In the genomic region with DNA sequence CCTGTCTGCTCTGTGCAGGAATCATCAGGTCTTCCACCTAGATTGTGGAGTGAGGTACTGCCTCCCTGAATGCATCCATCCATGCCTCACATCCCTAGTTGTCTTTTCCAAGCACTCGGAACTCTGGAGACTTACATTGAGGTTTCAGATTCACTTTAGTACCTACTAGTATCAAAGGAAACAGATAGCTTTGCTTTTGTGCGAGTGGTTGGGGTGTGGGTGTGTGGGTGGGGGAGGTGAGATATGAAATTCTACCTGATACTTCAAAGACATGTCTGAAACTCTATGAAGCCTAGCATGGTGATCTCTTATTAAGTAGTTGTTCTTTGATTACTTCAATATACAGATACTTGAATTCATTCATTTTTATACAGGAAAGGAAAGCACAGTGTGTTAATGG, we compare ENCODE assay signal across 13 cellular contexts.
DNase-seq lines count a peak whose midpoint lies in the region; ATAC-seq and TF ChIP-seq lines count a peak whose summit lies in the region.
"Had no signal": no experiment of that assay in that cellular context is flagged by ENCODE, and none has a peak within 500 bp of the region (broad histone marks: within the 10 kb centered on the region; RNA-seq: fewer than 3 reads in every experiment).

No MANE protein-coding gene starts in this region.

- H2BK15ac ChIP-seq in H9 (ENCODE audit: low read depth, low read length) = no peak overlapping the region

- H3K23me2 ChIP-seq in H9 (ENCODE audit: insufficient read length, low read depth, low read length, poor library complexity, severe bottlenecking) = no peaks in the 10 kb centered on the region

- H3K18ac ChIP-seq in H9 (ENCODE audit: insufficient read length, low read depth, low read length) = no peak overlapping the region

- H2BK20ac ChIP-seq in H9 (ENCODE audit: low read depth, low read length, poor library complexity, severe bottlenecking) = no peak overlapping the region

- H3K79me2 ChIP-seq in H9 (ENCODE audit: insufficient read depth, low read length) = no peaks in the 10 kb centered on the region

- H3K27me3 ChIP-seq in H9 (ENCODE audit: insufficient read depth, low read length) = no peaks in the 10 kb centered on the region
- H3K27me3 ChIP-seq: body of pancreas, MG63 had no signal

- H2BK12ac ChIP-seq in H9 (ENCODE audit: insufficient read length, low read depth, low read length) = no peak overlapping the region

- H3K27me3 Mint-ChIP-seq in activated naive CD4-positive, alpha-beta T cell treated with anti-CD3 and anti-CD28 coated beads for 36 hours (ENCODE audit: low read depth) = no peaks in the 10 kb centered on the region
- no peaks in the 10 kb centered on the region for H3K27me3 Mint-ChIP-seq in stimulated activated naive CD8-positive, alpha-beta T cell treated with anti-CD3 and anti-CD28 coated beads, Interleukin-15, amount 100 ng/mL, for 72 hours
- no peaks in the 10 kb centered on the region for H3K27me3 Mint-ChIP-seq in H9 (ENCODE audit: low read depth)
- H3K27me3 Mint-ChIP-seq: natural killer cell treated with Interleukin-12 subunit alpha and Interleukin-12 subunit beta and Interleukin-15 and Interleukin-18, amount 100 ng/mL, for 72 hours had no signal

- DNase-seq in activated naive CD4-positive, alpha-beta T cell treated with Interleukin-2 at 50 U/mL for 16 hours = peak; percentile 46
- no peak for DNase-seq in activated naive CD4-positive, alpha-beta T cell (lab: John Stamatoyannopoulos, UW)
- DNase-seq in activated naive CD4-positive, alpha-beta T cell treated with anti-CD3 and anti-CD28 coated beads for 36 hours = peak; percentile 70
- DNase-seq in stimulated activated CD4-positive, alpha-beta T cell treated with anti-CD3 and anti-CD28 coated beads, Interleukin-15, amount 100 ng/mL, for 24 hours = peak; percentile 68
- peak; percentile 34 to 45 for DNase-seq in stimulated activated naive CD8-positive, alpha-beta T cell treated with anti-CD3 and anti-CD28 coated beads, Interleukin-15, amount 100 ng/mL, for 72 hours
- DNase-seq in effector CD4-positive, alpha-beta T cell = no peak
- no peak for DNase-seq in H9
- DNase-seq: body of pancreas, MG63, NCI-H187, SIG-M5 had no signal

- H3T11ph ChIP-seq in H9 (ENCODE audit: low read length) = no peak overlapping the region

- no peak overlapping the region for H3K56ac ChIP-seq in H9 (ENCODE audit: insufficient read length, low read depth, low read length)

- no peaks in the 10 kb centered on the region for H3K9me3 ChIP-seq in H9 (ENCODE audit: control insufficient read depth, low read depth, low read length)
- H3K9me3 ChIP-seq: body of pancreas, MG63 had no signal

- no peaks in the 10 kb centered on the region for H3K4me1 ChIP-seq in H9 (ENCODE audit: insufficient read depth, low read length)
- H3K4me1 ChIP-seq: body of pancreas had no signal

- CTCF ChIA-PET in activated naive CD4-positive, alpha-beta T cell treated with anti-CD3 and anti-CD28 coated beads for 36 hours (lab: Charles Lee) = interaction anchor here (0.6 kb wide), 1 partner anchor 15 kb away, joined by 3 read pairs; no protein-coding TSS in a partner anchor

- H2AK5ac ChIP-seq in H9 (ENCODE audit: insufficient read length, low read length) = no peak overlapping the region

- no peak overlapping the region for H2BK5ac ChIP-seq in H9 (ENCODE audit: insufficient read length, low read length)

- no peak overlapping the region for H4K91ac ChIP-seq in H9 (ENCODE audit: insufficient read length, low read depth, low read length)

- intact Hi-C loops in activated naive CD4-positive, alpha-beta T cell treated with anti-CD3 and anti-CD28 coated beads for 36 hours (cut with micrococcal nuclease) = loop anchor here (1.0 kb wide), 1 partner anchor 50 kb away; no protein-coding TSS in a partner anchor

- H3K4ac ChIP-seq in H9 (ENCODE audit: low read depth, low read length) = no peak overlapping the region

- H4K20me1 ChIP-seq in H9 (ENCODE audit: control insufficient read depth, insufficient read depth, insufficient read length) = no peaks in the 10 kb centered on the region

- no peak overlapping the region for H3K4me3 Mint-ChIP-seq in activated naive CD4-positive, alpha-beta T cell treated with anti-CD3 and anti-CD28 coated beads for 36 hours
- H3K4me3 Mint-ChIP-seq in stimulated activated naive CD8-positive, alpha-beta T cell treated with anti-CD3 and anti-CD28 coated beads, Interleukin-15, amount 100 ng/mL, for 72 hours = peak overlapping the region; percentile 39 to 44
- H3K4me3 Mint-ChIP-seq in H9 = no peak overlapping the region
- H3K4me3 Mint-ChIP-seq: natural killer cell treated with Interleukin-12 subunit alpha and Interleukin-12 subunit beta and Interleukin-15 and Interleukin-18, amount 100 ng/mL, for 72 hours had no signal

- ATAC-seq in stimulated activated naive CD8-positive, alpha-beta T cell treated with anti-CD3 and anti-CD28 coated beads, Interleukin-15, amount 100 ng/mL, for 72 hours = peak; percentile 92
- ATAC-seq in GM18867 (IDR thresholded peaks at IDR 0.05; ENCODE audit: unreplicated experiment) = no peak
- ATAC-seq: body of pancreas; natural killer cell treated with Interleukin-12 subunit alpha and Interleukin-12 subunit beta and Interleukin-15 and Interleukin-18, amount 100 ng/mL, for 72 hours had no signal

- no peak overlapping the region for H3K27ac ChIP-seq in H9 (ENCODE audit: insufficient read length, low read depth, low read length)
- H3K27ac ChIP-seq: body of pancreas had no signal

- no peak overlapping the region for H4K8ac ChIP-seq in H9 (replicated peaks; ENCODE audit: insufficient read length, low read depth, low read length)

- no peak for TF ChIP-seq CTCF in H9 (conservative IDR thresholded peaks at IDR 0.05)

- H3K27ac Mint-ChIP-seq in activated naive CD4-positive, alpha-beta T cell treated with anti-CD3 and anti-CD28 coated beads for 36 hours = no peak overlapping the region
- H3K27ac Mint-ChIP-seq in stimulated activated naive CD8-positive, alpha-beta T cell treated with anti-CD3 and anti-CD28 coated beads, Interleukin-15, amount 100 ng/mL, for 72 hours = peak overlapping the region in 1 of 2 donors; percentile 6
- H3K27ac Mint-ChIP-seq in H9 = 0 out of 7 replicates have a peak overlapping the region, but pooled peaks of 1 of the 3 experiments have one; percentile 59

- H2AFZ ChIP-seq in H9 (ENCODE audit: low read length) = no peak overlapping the region

- H3K79me1 ChIP-seq in H9 (ENCODE audit: insufficient read depth, low read depth, low read length, poor library complexity, severe bottlenecking) = no peaks in the 10 kb centered on the region

- H3K9me3 Mint-ChIP-seq in activated naive CD4-positive, alpha-beta T cell treated with anti-CD3 and anti-CD28 coated beads for 36 hours = no peaks in the 10 kb centered on the region
- no peaks in the 10 kb centered on the region for H3K9me3 Mint-ChIP-seq in stimulated activated naive CD8-positive, alpha-beta T cell treated with anti-CD3 and anti-CD28 coated beads, Interleukin-15, amount 100 ng/mL, for 72 hours
- no peaks in the 10 kb centered on the region for H3K9me3 Mint-ChIP-seq in H9
- H3K9me3 Mint-ChIP-seq: natural killer cell treated with Interleukin-12 subunit alpha and Interleukin-12 subunit beta and Interleukin-15 and Interleukin-18, amount 100 ng/mL, for 72 hours had no signal

- H3K4me1 Mint-ChIP-seq in activated naive CD4-positive, alpha-beta T cell treated with anti-CD3 and anti-CD28 coated beads for 36 hours (ENCODE audit: low read depth) = peaks cover 14% of the 10 kb centered on the region
- peaks cover 15% of the 10 kb centered on the region for H3K4me1 Mint-ChIP-seq in stimulated activated naive CD8-positive, alpha-beta T cell treated with anti-CD3 and anti-CD28 coated beads, Interleukin-15, amount 100 ng/mL, for 72 hours
- H3K4me1 Mint-ChIP-seq in H9 = peaks cover 7 to 9% of the 10 kb centered on the region in 2 experiments

- no peak overlapping the region for H3K4me2 ChIP-seq in H9 (ENCODE audit: insufficient read depth, insufficient read length, low read length)

- H3K9ac ChIP-seq in H9 (ENCODE audit: extremely low read depth, insufficient read length, low read length) = no peak overlapping the region

- WGBS in H9 (ENCODE audit: extremely low coverage, insufficient read length, low lambda C conversion rate) = no CpG with 5 or more reads among the region's 2 CpGs

- H2BK120ac ChIP-seq in H9 (ENCODE audit: low read depth, low read length, poor library complexity, severe bottlenecking) = no peak overlapping the region

- H4K5ac ChIP-seq in H9 (ENCODE audit: insufficient read length, low read depth, low read length) = no peak overlapping the region

- H3K23ac ChIP-seq in H9 (ENCODE audit: insufficient read length, low read depth, low read length) = no peak overlapping the region

- no peak overlapping the region for H3K14ac ChIP-seq in H9 (ENCODE audit: insufficient read depth, low read length)

- peaks cover 57% of the 10 kb centered on the region for H3K36me3 Mint-ChIP-seq in activated naive CD4-positive, alpha-beta T cell treated with anti-CD3 and anti-CD28 coated beads for 36 hours (ENCODE audit: low read depth)
- H3K36me3 Mint-ChIP-seq in H9 (ENCODE audit: insufficient read depth in 1 of 3, low read depth in 3 of 3) = peaks cover 30 to 75% (median 63%) of the 10 kb centered on the region in 3 experiments; a peak in 6 of 7 replicates

Comparison
In these comparisons a context has a peak if more than half of its experiments do, and no peak if none do; other contexts are left out.
1. DNase-seq: peak in activated naive CD4-positive, alpha-beta T cell treated with Interleukin-2 at 50 U/mL for 16 hours (single experiment), activated naive CD4-positive, alpha-beta T cell treated with anti-CD3 and anti-CD28 coated beads for 36 hours (single experiment), stimulated activated CD4-positive, alpha-beta T cell treated with anti-CD3 and anti-CD28 coated beads, Interleukin-15, amount 100 ng/mL, for 24 hours (single experiment) and stimulated activated naive CD8-positive, alpha-beta T cell treated with anti-CD3 and anti-CD28 coated beads, Interleukin-15, amount 100 ng/mL, for 72 hours (2 of 2); none in activated naive CD4-positive, alpha-beta T cell (0 of 4), effector CD4-positive, alpha-beta T cell (single experiment) and H9 (single experiment).
2. H3K4me3 Mint-ChIP-seq: peak in stimulated activated naive CD8-positive, alpha-beta T cell treated with anti-CD3 and anti-CD28 coated beads, Interleukin-15, amount 100 ng/mL, for 72 hours (2 of 2); none in activated naive CD4-positive, alpha-beta T cell treated with anti-CD3 and anti-CD28 coated beads for 36 hours (single experiment) and H9 (0 of 2).